8 cellular contexts compared by ENCODE assay signal in the genomic region with DNA sequence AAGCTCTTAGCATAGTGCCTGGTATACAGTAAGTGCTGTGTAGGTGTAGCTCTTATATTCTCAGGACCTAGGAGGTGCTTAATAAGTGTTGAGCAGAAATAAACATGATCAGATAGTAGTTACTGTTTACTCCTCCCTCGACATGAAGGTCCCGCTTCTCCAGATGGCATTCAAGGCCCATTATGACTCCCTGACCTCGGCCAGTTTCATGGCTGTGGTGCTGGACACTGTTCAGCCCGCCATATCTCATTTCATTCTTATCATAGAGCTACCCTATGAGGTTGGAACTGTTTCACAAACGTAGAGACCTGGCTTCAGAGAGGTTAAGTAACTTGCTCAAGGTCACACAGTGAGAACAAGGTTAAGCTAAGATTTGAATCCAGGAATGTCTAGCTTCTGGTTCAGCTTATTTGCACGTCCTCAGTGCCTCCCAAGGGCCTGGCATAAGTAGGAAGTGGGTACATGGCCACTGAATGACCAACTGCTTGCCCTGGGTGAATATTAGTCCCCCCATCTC. TPM values are rescaled to one million over a fixed set of nuclear protein-coding genes. Genes with fewer than 3 reads are reported as not detected.
"Had no signal": no experiment of that assay in that cellular context is flagged by ENCODE, and none has a peak within 500 bp of the region (broad histone marks: within the 10 kb centered on the region; RNA-seq: fewer than 3 reads in every experiment).

No MANE protein-coding gene starts in this region.

- H3K4me3 ChIP-seq: GM23338 had no signal

- DNase-seq: H9, HCEC 1CT, IMR-90, KBM-7 had no signal

- H3K4me2 ChIP-seq: GM23338 had no signal

- FAIRE-seq: H1, H54 had no signal

- H2AFZ ChIP-seq: GM23338 had no signal

- H3K4me3 Mint-ChIP-seq: GM23338, H9 had no signal

- H3K9me3 Mint-ChIP-seq: GM23338, H9 had no signal

- H3K27ac Mint-ChIP-seq: GM23338, H9 had no signal

- ATAC-seq: GM23338 had no signal

RNA-seq across cellular contexts. Expression of gene CD40, which starts 39.0 kb away (rescaled TPM):
- total RNA-seq: HT-29 had no signal
